Comparison of ENCODE assay signal across 8 cellular contexts in genomic region chr1:226608699-226609505, GRCh38.
A peak's percentile ranks its signal among the peaks of the same experiment; 100 is the strongest.
DNase-seq lines count a peak whose midpoint lies in the region; ATAC-seq and TF ChIP-seq lines count a peak whose summit lies in the region.

No MANE protein-coding gene starts in this region.

- peaks cover 28% of the 10 kb centered on the region for H3K27me3 Mint-ChIP-seq in activated naive CD4-positive, alpha-beta T cell treated with anti-CD3 and anti-CD28 coated beads, Interleukin-2, amount 10 ng/mL, durations not matched to agents 7 days and 5 days

- H3K27ac ChIP-seq in Karpas-422 (ENCODE audit: low read length), result no peak overlapping the region
- H3K27ac ChIP-seq in SK-N-SH (ENCODE audit: low read depth in 2 of 2, low read length in 1 of 2), result no peak overlapping the region
- H3K27ac ChIP-seq in cardiac muscle cell, result no peak overlapping the region

- H3K27me3 ChIP-seq in Karpas-422 (ENCODE audit: low read length) (no peaks in the 10 kb centered on the region), SK-N-SH (ENCODE audit: insufficient read depth) (no peaks in the 10 kb centered on the region; the same call in 1 of the 2 replicates), cardiac muscle cell (no peaks in the 10 kb centered on the region)

- no peak overlapping the region for H3K27ac Mint-ChIP-seq in activated naive CD4-positive, alpha-beta T cell treated with anti-CD3 and anti-CD28 coated beads, Interleukin-2, amount 10 ng/mL, durations not matched to agents 7 days and 5 days

- no peak for TF ChIP-seq EP300 in SK-N-SH (IDR thresholded peaks at IDR 0.05; ENCODE audit: borderline replicate concordance in 1 of 2, low read depth in 1 of 2, low read length in 1 of 2)

- no peaks in the 10 kb centered on the region for H3K79me2 ChIP-seq in Karpas-422 (ENCODE audit: low read length)
- no peaks in the 10 kb centered on the region for H3K79me2 ChIP-seq in SK-N-SH (ENCODE audit: insufficient read depth)

- H3K36me3 Mint-ChIP-seq in activated naive CD4-positive, alpha-beta T cell treated with anti-CD3 and anti-CD28 coated beads, Interleukin-2, amount 10 ng/mL, durations not matched to agents 7 days and 5 days, result no peaks in the 10 kb centered on the region

- H3K4me3 Mint-ChIP-seq in activated naive CD4-positive, alpha-beta T cell treated with anti-CD3 and anti-CD28 coated beads, Interleukin-2, amount 10 ng/mL, durations not matched to agents 7 days and 5 days, result no peak overlapping the region

- H3K9ac ChIP-seq in Karpas-422 (ENCODE audit: low read length), result no peak overlapping the region
- H3K9ac ChIP-seq in SK-N-SH, result no peak overlapping the region

- TF ChIP-seq CTCF in SK-N-SH (IDR thresholded peaks at IDR 0.05), result peak; percentile 81
- TF ChIP-seq CTCF in cardiac muscle cell (IDR thresholded peaks at IDR 0.05; ENCODE audit: low read depth, low read length), result peak; percentile 95
- peak; percentile 93 for TF ChIP-seq CTCF in retinal pigment epithelial cell (conservative IDR thresholded peaks at IDR 0.05; ENCODE audit: low read depth, low read length)

- H3F3A ChIP-seq in SK-N-SH (replicated peaks; ENCODE audit: insufficient read depth), result no peaks in the 10 kb centered on the region

- CTCF ChIA-PET in SK-N-SH (lab: Yijun Ruan, JAX), result interaction anchor here (0.5 to 6.5 kb wide), 39 partner anchors 8 to 1283 kb away, joined by 3 to 70 read pairs (median 4); partner anchors contain the start of genes PARP1 and STUM
- CTCF ChIA-PET in activated naive CD4-positive, alpha-beta T cell treated with anti-CD3 and anti-CD28 coated beads, Interleukin-2, amount 10 ng/mL, durations not matched to agents 7 days and 5 days (lab: Charles Lee), result interaction anchor here (1.0 to 2.7 kb wide), 14 partner anchors 10 to 219 kb away, joined by 3 to 11 read pairs (median 5); no protein-coding TSS in a partner anchor

- H3K4me3 ChIP-seq in Karpas-422 (ENCODE audit: low read length) (no peak overlapping the region), SK-N-SH (ENCODE audit: low read depth in 2 of 2, low read length in 1 of 2) (no peak overlapping the region; a peak in 1 of 4 replicates), cardiac muscle cell (no peak overlapping the region), retinal pigment epithelial cell (ENCODE audit: low read length) (no peak overlapping the region)

- POLR2A ChIA-PET in SK-N-SH (lab: Yijun Ruan, JAX), result no interaction called here

- DNase-seq in NCI-H1417 (lab: John Stamatoyannopoulos, UW) (peak; percentile 10 to 62 (median 57)), NCI-H1417 treated with DMSO at 0.1 percent for 48 hours (lab: John Stamatoyannopoulos, UW) (no peak), Karpas-422 (peak; percentile 91), SK-N-SH (peak; percentile 84), cardiac muscle cell (ENCODE audit: low read depth in 1 of 2, low spot score in 1 of 2) (peak; percentile 85 to 88), retinal pigment epithelial cell (ENCODE audit: low read depth) (peak; percentile 24)
- DNase-seq in activated naive CD4-positive, alpha-beta T cell treated with anti-CD3 and anti-CD28 coated beads, Interleukin-2, amount 10 ng/mL, durations not matched to agents 7 days and 5 days, result peak; percentile 80

- TF ChIP-seq RAD21 in SK-N-SH (IDR thresholded peaks at IDR 0.05; ENCODE audit: low read length), result peak; percentile 65

- no peaks in the 10 kb centered on the region for H3K4me1 Mint-ChIP-seq in activated naive CD4-positive, alpha-beta T cell treated with anti-CD3 and anti-CD28 coated beads, Interleukin-2, amount 10 ng/mL, durations not matched to agents 7 days and 5 days

- H3K9me2 ChIP-seq in Karpas-422 (replicated peaks; ENCODE audit: insufficient read depth, low read length) (no peaks in the 10 kb centered on the region), SK-N-SH (no peaks in the 10 kb centered on the region)

- ATAC-seq in GM19452 (IDR thresholded peaks at IDR 0.05; ENCODE audit: unreplicated experiment), result no peak

- no peaks in the 10 kb centered on the region for H3K9me3 Mint-ChIP-seq in activated naive CD4-positive, alpha-beta T cell treated with anti-CD3 and anti-CD28 coated beads, Interleukin-2, amount 10 ng/mL, durations not matched to agents 7 days and 5 days

- peaks cover under 1% of the 10 kb centered on the region; the same call in 1 of the 2 replicates for H3K4me1 ChIP-seq in Karpas-422 (ENCODE audit: low read length)
- no peaks in the 10 kb centered on the region; a peak in 1 of 4 replicates for H3K4me1 ChIP-seq in SK-N-SH (ENCODE audit: control insufficient read depth in 1 of 2, insufficient read depth in 2 of 2, low read depth in 1 of 2, low read length in 1 of 2)
- H3K4me1 ChIP-seq in cardiac muscle cell (ENCODE audit: low read depth), result peaks cover 43% of the 10 kb centered on the region

- no peaks in the 10 kb centered on the region for H4K20me1 ChIP-seq in Karpas-422 (ENCODE audit: insufficient read depth, low read depth, low read length)
- H4K20me1 ChIP-seq in SK-N-SH (ENCODE audit: insufficient read depth), result no peaks in the 10 kb centered on the region

- H3K36me3 ChIP-seq in Karpas-422 (ENCODE audit: insufficient read depth, low read length) (no peaks in the 10 kb centered on the region), SK-N-SH (replicated peaks in 1 of 2; ENCODE audit: control insufficient read depth in 1 of 2, insufficient read depth in 2 of 2, low read length in 1 of 2) (no peaks in the 10 kb centered on the region), cardiac muscle cell (no peaks in the 10 kb centered on the region)

- no peak overlapping the region for H3K4me2 ChIP-seq in Karpas-422 (ENCODE audit: low read depth, low read length, poor library complexity, severe bottlenecking)
- no peak overlapping the region for H3K4me2 ChIP-seq in SK-N-SH

- WGBS in SK-N-SH (ENCODE audit: low lambda C conversion rate), result 49% methylated on average over 13 of the region's 18 CpGs

- no peaks in the 10 kb centered on the region for H3K9me3 ChIP-seq in Karpas-422 (ENCODE audit: low read length)
- H3K9me3 ChIP-seq in SK-N-SH, result no peaks in the 10 kb centered on the region
- H3K9me3 ChIP-seq in cardiac muscle cell (ENCODE audit: low read depth), result no peaks in the 10 kb centered on the region

- H2AFZ ChIP-seq in Karpas-422 (ENCODE audit: low read length) (no peak overlapping the region), SK-N-SH (ENCODE audit: low read depth) (no peak overlapping the region)

TF ChIP-seq in SK-N-SH, 30 proteins besides CTCF, POLR2A, EP300 and RAD21:
- TF ChIP-seq SMC3 (IDR thresholded peaks at IDR 0.05; ENCODE audit: low read depth, low read length) (peak; percentile 60), RFX5 (IDR thresholded peaks at IDR 0.05; ENCODE audit: low read length) (no peak)
